ENCODE assay signal across 27 cellular contexts in genomic region chr6:147220345-147220744, GRCh38.
"Had no signal": no experiment of that assay in that cellular context is flagged by ENCODE, and none has a peak within 500 bp of the region (broad histone marks: within the 10 kb centered on the region; RNA-seq: fewer than 3 reads in every experiment).

No MANE protein-coding gene starts in this region.

- H3K4me1 ChIP-seq: right lobe of liver, testis had no signal

- H3K36me3 ChIP-seq: left lung, lower lobe of right lung, right atrium auricular region, right lobe of liver, thyroid gland, vagina had no signal

- H3K4me3 Mint-ChIP-seq: immature natural killer cell; naive thymus-derived CD8-positive, alpha-beta T cell; nephron; neural crest cell; stimulated activated naive B cell treated with anti-CD40 and anti-IgM and Interleukin-4, amounts not matched to agents 10 μg/mL and 1 μg/mL and 100 μg/mL, for 72 hours had no signal

- H3K9me3 Mint-ChIP-seq: immature natural killer cell; naive thymus-derived CD8-positive, alpha-beta T cell; nephron; neural crest cell; stimulated activated naive B cell treated with anti-CD40 and anti-IgM and Interleukin-4, amounts not matched to agents 10 μg/mL and 1 μg/mL and 100 μg/mL, for 72 hours had no signal

- H3K27ac Mint-ChIP-seq: nephron; progenitor cell of endocrine pancreas; stimulated activated naive B cell treated with anti-CD40 and anti-IgM and Interleukin-4, amounts not matched to agents 10 μg/mL and 1 μg/mL and 100 μg/mL, for 72 hours had no signal

- H3K4me1 Mint-ChIP-seq: nephron had no signal

- H3K9me3 ChIP-seq: left lung, lower lobe of right lung, right atrium auricular region, right lobe of liver, stomach, testis, thyroid gland, transverse colon, upper lobe of left lung, vagina had no signal

- H3K4me3 ChIP-seq: left lung, lower lobe of right lung, right atrium auricular region, right lobe of liver, smooth muscle cell, stomach, testis, thyroid gland, transverse colon, upper lobe of left lung, vagina had no signal

- DNase-seq: hypothalamus; immature natural killer cell; kidney; left colon; left lung; lower lobe of right lung; mammary epithelial cell; mesenchymal stem cell; naive thymus-derived CD8-positive, alpha-beta T cell; nucleus accumbens; right lobe of liver; stimulated activated CD4-positive, alpha-beta T cell treated with anti-CD3 and anti-CD28 coated beads, Interleukin-15, amount 100 ng/mL, for 24 hours; stimulated activated CD4-positive, alpha-beta T cell treated with anti-CD3 and anti-CD28 coated beads, Interleukin-2, amount 100 ng/mL, for 24 hours; stimulated activated CD4-positive, alpha-beta T cell treated with anti-CD3 and anti-CD28 coated beads, Interleukin-4, amount 100 ng/mL, for 1 hour; stimulated activated naive B cell treated with anti-CD40 and anti-IgM and Interleukin-4, amounts not matched to agents 10 μg/mL and 1 μg/mL and 100 μg/mL, for 72 hours; stimulated activated naive CD8-positive, alpha-beta T cell treated with anti-CD3 and anti-CD28 coated beads, Interleukin-15, Interleukin-2, amounts not matched to agents 100 U/mL and 50 U/mL, for 24 hours; stomach; testis; thyroid gland; transverse colon; upper lobe of left lung had no signal

- H3K27ac ChIP-seq: left lung, lower lobe of right lung, right atrium auricular region, right lobe of liver, stomach, testis, thyroid gland, transverse colon, upper lobe of left lung, vagina had no signal

- H3K27me3 Mint-ChIP-seq: naive thymus-derived CD8-positive, alpha-beta T cell; progenitor cell of endocrine pancreas; stimulated activated naive B cell treated with anti-CD40 and anti-IgM and Interleukin-4, amounts not matched to agents 10 μg/mL and 1 μg/mL and 100 μg/mL, for 72 hours had no signal

- ATAC-seq: left colon; left lung; lower lobe of right lung; naive thymus-derived CD8-positive, alpha-beta T cell; right lobe of liver; stimulated activated naive B cell treated with anti-CD40 and anti-IgM and Interleukin-4, amounts not matched to agents 10 μg/mL and 1 μg/mL and 100 μg/mL, for 72 hours; stimulated activated naive CD8-positive, alpha-beta T cell treated with anti-CD3 and anti-CD28 coated beads, Interleukin-15, Interleukin-2, amounts not matched to agents 100 U/mL and 50 U/mL, for 24 hours had no signal
